In the genomic region with DNA sequence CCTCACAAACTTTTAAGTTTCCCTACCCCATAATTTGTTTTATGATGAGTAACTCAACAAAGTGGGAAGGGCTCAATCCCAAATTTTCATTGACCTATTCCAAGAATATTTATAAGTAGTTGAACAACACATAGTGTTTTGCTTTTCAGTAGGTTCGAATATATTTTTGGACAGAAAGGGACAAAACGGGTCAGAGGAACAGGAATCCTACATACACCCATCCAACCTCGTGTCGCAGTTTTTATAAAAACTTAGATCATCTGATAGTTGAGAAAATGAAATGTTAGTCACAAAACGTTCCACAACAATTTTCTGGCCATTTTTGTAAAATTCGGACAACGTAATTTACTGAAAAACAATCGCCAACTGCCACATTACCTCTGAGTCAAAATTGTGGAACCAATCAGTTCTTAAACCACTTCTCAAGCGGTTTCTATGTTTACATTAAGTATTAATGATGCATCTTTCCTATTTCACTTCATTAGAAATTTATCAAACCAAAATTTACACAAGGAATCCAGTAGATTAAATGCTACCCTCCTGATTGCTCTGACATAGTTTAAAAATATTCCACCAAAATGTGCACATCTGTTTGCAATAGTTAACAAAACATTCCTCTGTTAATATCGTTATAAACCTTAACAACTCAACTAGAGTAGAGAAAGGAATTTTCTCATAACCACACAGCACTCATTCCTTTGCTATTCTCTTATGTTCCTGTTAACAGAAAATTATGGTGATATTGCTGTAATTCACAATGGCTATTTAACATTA, we compare ENCODE assay signal across 14 cellular contexts. TPM values are rescaled to one million over a fixed set of nuclear protein-coding genes. Genes with fewer than 3 reads are reported as not detected.
"Had no signal": no experiment of that assay in that cellular context is flagged by ENCODE, and none has a peak within 500 bp of the region (broad histone marks: within the 10 kb centered on the region; RNA-seq: fewer than 3 reads in every experiment).

No MANE protein-coding gene starts in this region.

- H3K36me3 ChIP-seq: cardiac muscle cell, thoracic aorta had no signal

- DNase-seq: activated CD4-positive, alpha-beta T cell treated with anti-CD3 and anti-CD28 coated beads for 4 hours; activated CD8-positive, alpha-beta memory T cell treated with anti-CD3 and anti-CD28 coated beads, Interleukin-2, amount 50 U/mL, for 4 hours; activated CD8-positive, alpha-beta T cell treated with anti-CD3 and anti-CD28 coated beads for 36 hours; activated naive CD8-positive, alpha-beta T cell treated with anti-CD3 and anti-CD28 coated beads, Interleukin-2, amount 50 U/mL, for 24 hours; effector CD4-positive, alpha-beta T cell; stimulated activated CD4-positive, alpha-beta T cell treated with anti-CD3 and anti-CD28 coated beads, Interleukin-12 subunit alpha, Interleukin-12 subunit beta, amount 100 ng/mL, for 4 hours; stimulated activated CD4-positive, alpha-beta T cell treated with anti-CD3 and anti-CD28 coated beads, Interleukin-4, amount 100 ng/mL, for 1 hour; stimulated activated naive CD8-positive, alpha-beta T cell treated with anti-CD3 and anti-CD28 coated beads, Interleukin-15, amount 100 ng/mL, for 72 hours had no signal

- H3K9me3 ChIP-seq: thoracic aorta had no signal

- H3K27ac ChIP-seq: cardiac muscle cell, coronary artery, thoracic aorta had no signal

- H3K4me3 ChIP-seq: cardiac muscle cell, coronary artery, thoracic aorta had no signal

- ATAC-seq: activated CD8-positive, alpha-beta T cell treated with anti-CD3 and anti-CD28 coated beads for 36 hours; activated naive CD8-positive, alpha-beta T cell treated with anti-CD3 and anti-CD28 coated beads, Interleukin-2, amount 50 U/mL, for 24 hours; stimulated activated naive CD8-positive, alpha-beta T cell treated with anti-CD3 and anti-CD28 coated beads, Interleukin-15, amount 100 ng/mL, for 72 hours had no signal

RNA-seq across cellular contexts. Expression of gene WNT16, which starts 6.3 kb away (rescaled TPM):
- total RNA-seq: activated CD8-positive, alpha-beta T cell treated with anti-CD3 and anti-CD28 coated beads for 36 hours; cardiac muscle cell; glomerular endothelial cell; neural crest cell; pulmonary artery endothelial cell; thoracic aorta had no signal
